Comparison of ENCODE assay signal across 8 cellular contexts in the genomic region with DNA sequence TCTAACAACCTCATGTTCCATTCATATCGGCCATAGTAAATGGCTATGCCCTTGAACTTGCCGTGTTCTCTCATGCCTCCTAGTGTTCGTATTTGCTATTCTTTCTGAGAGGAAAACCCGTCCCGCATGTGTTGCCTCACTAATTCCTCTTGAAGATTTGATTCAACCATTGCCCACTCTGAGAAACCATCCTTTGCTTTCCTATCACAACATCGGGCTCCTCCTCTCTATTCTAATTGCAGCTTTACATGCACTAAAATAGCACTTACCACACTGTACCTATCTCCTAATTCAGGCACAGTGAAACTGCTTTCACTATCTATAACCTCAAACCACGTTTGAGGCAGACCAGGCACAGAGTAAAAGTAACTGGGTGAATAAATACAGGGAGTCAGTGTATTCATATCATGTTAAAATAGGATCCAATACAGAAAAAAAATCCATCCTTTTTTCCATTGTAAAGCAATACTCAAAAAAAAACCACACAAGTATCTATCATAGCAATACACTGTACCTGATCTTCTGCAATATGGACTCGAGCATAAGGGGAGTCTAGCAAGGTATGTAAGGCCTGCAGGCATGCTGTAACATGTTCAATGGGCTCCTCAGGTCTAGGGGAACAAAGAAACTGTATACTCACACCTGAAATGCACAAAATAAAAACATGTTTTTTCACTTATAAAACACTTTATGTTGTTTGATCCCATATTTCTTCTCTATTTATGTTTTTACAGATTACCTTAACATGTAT. TPM values are rescaled to one million over a fixed set of nuclear protein-coding genes. Genes with fewer than 3 reads are reported as not detected.
DNase-seq lines count a peak whose midpoint lies in the region; ATAC-seq and TF ChIP-seq lines count a peak whose summit lies in the region.

No MANE protein-coding gene starts in this region.

- H3K27me3 Mint-ChIP-seq in activated CD4-positive, alpha-beta T cell treated with anti-CD3 and anti-CD28 coated beads, Interleukin-2, amount 10 ng/mL, durations not matched to agents 24 days and 14 days, result no peaks in the 10 kb centered on the region

- no peaks in the 10 kb centered on the region for H3K9me3 ChIP-seq in left lung

- H3K4me1 ChIP-seq in left lung, result no peaks in the 10 kb centered on the region

- peaks cover 0 to 93% of the 10 kb centered on the region in 2 donors for H3K36me3 ChIP-seq in left lung

- peaks cover 37% of the 10 kb centered on the region for H3K36me3 Mint-ChIP-seq in activated CD4-positive, alpha-beta T cell treated with anti-CD3 and anti-CD28 coated beads, Interleukin-2, amount 10 ng/mL, durations not matched to agents 24 days and 14 days (ENCODE audit: low read depth)

- POLR2A ChIA-PET in HEK293T (lab: Yijun Ruan, JAX), result no interaction called here

- H3K9me3 Mint-ChIP-seq in activated CD4-positive, alpha-beta T cell treated with anti-CD3 and anti-CD28 coated beads, Interleukin-2, amount 10 ng/mL, durations not matched to agents 24 days and 14 days, result no peaks in the 10 kb centered on the region

- in situ Hi-C loops in astrocyte of the spinal cord (cut with HindIII; ENCODE audit: low sequenced_read_pairs), result no loop called here

- peak; percentile 71 for ATAC-seq in left lung

- H3K4me3 ChIP-seq in astrocyte of the spinal cord (ENCODE audit: low read depth, low read length) (no peak overlapping the region), left lung (no peak overlapping the region)

- CTCF ChIA-PET in HEK293T (lab: Yijun Ruan, JAX), result no interaction called here

- no peak overlapping the region for H3K27ac ChIP-seq in left lung

- peak overlapping the region; percentile 50 for H3K4me3 Mint-ChIP-seq in activated CD4-positive, alpha-beta T cell treated with anti-CD3 and anti-CD28 coated beads, Interleukin-2, amount 10 ng/mL, durations not matched to agents 24 days and 14 days

- TF ChIP-seq CTCF in astrocyte of the spinal cord (IDR thresholded peaks at IDR 0.05; ENCODE audit: low read depth, low read length) (peak; percentile 56), left lung (IDR thresholded peaks at IDR 0.05) (peak; percentile 20 to 23)

- intact Hi-C loops in activated CD4-positive, alpha-beta T cell treated with anti-CD3 and anti-CD28 coated beads, Interleukin-2, amount 10 ng/mL, durations not matched to agents 24 days and 14 days (cut with micrococcal nuclease), result loop anchor here (1.0 kb wide), 1 partner anchor 225 kb away; no protein-coding TSS in a partner anchor
- intact Hi-C loops in left lung (cut with DNase I), result loop anchor here in 1 of 2 donors (10.0 kb wide), 1 partner anchor 220 kb away; no protein-coding TSS in a partner anchor

- peaks cover 14% of the 10 kb centered on the region for H3K4me1 Mint-ChIP-seq in activated CD4-positive, alpha-beta T cell treated with anti-CD3 and anti-CD28 coated beads, Interleukin-2, amount 10 ng/mL, durations not matched to agents 24 days and 14 days

- peak overlapping the region; percentile 27 for H3K27ac Mint-ChIP-seq in activated CD4-positive, alpha-beta T cell treated with anti-CD3 and anti-CD28 coated beads, Interleukin-2, amount 10 ng/mL, durations not matched to agents 24 days and 14 days

- H3K27me3 ChIP-seq in left lung, result no peaks in the 10 kb centered on the region

- DNase-seq in activated CD4-positive, alpha-beta T cell treated with anti-CD3 and anti-CD28 coated beads, Interleukin-2, amount 10 ng/mL, durations not matched to agents 24 days and 14 days, result peak; percentile 73
- DNase-seq in activated CD4-positive, alpha-beta T cell treated with anti-CD3 and anti-CD28 coated beads for 4 hours, result no peak
- DNase-seq in HEK293T (ENCODE audit: extremely low spot score) (peak; percentile 18), M059J (ENCODE audit: low read depth) (peak; percentile 7), astrocyte of the spinal cord (ENCODE audit: low read depth, low spot score) (peak; percentile 38), left lung (no peak), cortex of kidney (lab: John Stamatoyannopoulos, UW) (no peak), OCI-M2 (lab: John Stamatoyannopoulos, UW; ENCODE audit: unreplicated experiment) (no peak)

TF ChIP-seq in HEK293T, 16 proteins besides CTCF, POLR2A, EP300 and RAD21:
- TF ChIP-seq L3MBTL2 (conservative IDR thresholded peaks at IDR 0.05), result no peak
- TF ChIP-seq ZNF384 (IDR thresholded peaks at IDR 0.05), result no peak
- no peak for TF ChIP-seq SP1 (IDR thresholded peaks at IDR 0.05)
- TF ChIP-seq HDGF (IDR thresholded peaks at IDR 0.05; ENCODE audit: borderline replicate concordance), result no peak
- no peak for TF ChIP-seq FOXM1 (IDR thresholded peaks at IDR 0.05; ENCODE audit: borderline replicate concordance)

RNA-seq across cellular contexts. Expression of gene STRN, which starts 39.0 kb away (rescaled TPM):
- 27.0 and 28.0 TPM in 2 replicates for total RNA-seq in activated CD4-positive, alpha-beta T cell treated with anti-CD3 and anti-CD28 coated beads, Interleukin-2, amount 10 ng/mL, durations not matched to agents 24 days and 14 days
- total RNA-seq in M059J (2014; rRNA removed; shearing (Covaris generic)), result 11.0 and 15.5 TPM in 2 replicates
- 10 to 100 TPM; 25.4 to 27.3 TPM for total RNA-seq in left lung

Comparison
In these comparisons a context has a peak if more than half of its experiments do, and no peak if none do; other contexts are left out.
1. DNase-seq: peak in activated CD4-positive, alpha-beta T cell treated with anti-CD3 and anti-CD28 coated beads, Interleukin-2, amount 10 ng/mL, durations not matched to agents 24 days and 14 days (single experiment), HEK293T (single experiment), M059J (single experiment) and astrocyte of the spinal cord (single experiment); none in activated CD4-positive, alpha-beta T cell treated with anti-CD3 and anti-CD28 coated beads for 4 hours (0 of 2), left lung (0 of 2), cortex of kidney (single experiment) and OCI-M2 (single experiment).